In genomic region chr6:157885211-157885788, GRCh38 we compare ENCODE assay signal across 12 cellular contexts.
DNase-seq lines count a peak whose midpoint lies in the region; ATAC-seq and TF ChIP-seq lines count a peak whose summit lies in the region.
"Had no signal": no experiment of that assay in that cellular context is flagged by ENCODE, and none has a peak within 500 bp of the region (broad histone marks: within the 10 kb centered on the region; RNA-seq: fewer than 3 reads in every experiment).

No MANE protein-coding gene starts in this region.

- peak; percentile 36 for DNase-seq in activated CD4-positive, CD25-positive, alpha-beta regulatory T cell treated with anti-CD3 and anti-CD28 coated beads, Interleukin-2, amount 50 U/mL, for 16 hours (ENCODE audit: low read depth, low spot score)
- no peak for DNase-seq in activated CD4-positive, CD25-positive, alpha-beta regulatory T cell treated with anti-CD3 and anti-CD28 coated beads, Interleukin-2, amount 50 U/mL, for 72 hours
- peak; percentile 18 for DNase-seq in activated effector memory CD4-positive, alpha-beta T cell treated with Interleukin-2 at 50 U/mL for 16 hours
- DNase-seq in iris pigment epithelial cell (ENCODE audit: low read depth) (peak; percentile 67), NCI-H226 (no peak), GM23248 (no peak), ascending aorta (ENCODE audit: low spot score in 2 of 2) (no peak)
- peak; percentile 55 for DNase-seq in stimulated activated naive CD8-positive, alpha-beta T cell treated with anti-CD3 and anti-CD28 coated beads, Interleukin-15, Interleukin-2, amounts not matched to agents 100 U/mL and 50 U/mL, for 24 hours
- DNase-seq: NCI-H446 had no signal

- H3K4me3 ChIP-seq in GM23248 = no peak overlapping the region
- H3K4me3 ChIP-seq in ascending aorta = no peak overlapping the region
- H3K4me3 ChIP-seq: SJSA1 had no signal

- H3K9me2 ChIP-seq in GM23248 (ENCODE audit: insufficient read depth) = no peaks in the 10 kb centered on the region

- intact Hi-C loops in ascending aorta (cut with DNase I) = no loop called here

- H3K4me1 ChIP-seq in GM23248 (ENCODE audit: insufficient read depth) (no peaks in the 10 kb centered on the region; the same call in 1 of the 2 replicates), ascending aorta (no peaks in the 10 kb centered on the region)
- H3K4me1 ChIP-seq: SJSA1 had no signal

- H3K27me3 ChIP-seq in GM23248 (replicated peaks; ENCODE audit: insufficient read depth) (no peaks in the 10 kb centered on the region), ascending aorta (no peaks in the 10 kb centered on the region)
- H3K27me3 ChIP-seq: neutrophil, SJSA1 had no signal

- no peak overlapping the region for H2AFZ ChIP-seq in GM23248

- H3K27ac ChIP-seq in GM23248 (no peak overlapping the region), ascending aorta (no peak overlapping the region)
- H3K27ac ChIP-seq: 22Rv1, neutrophil, SJSA1 had no signal

- H3K9ac ChIP-seq in GM23248 = no peak overlapping the region

- peaks cover 76% of the 10 kb centered on the region for H3K36me3 ChIP-seq in GM23248 (ENCODE audit: low read depth)
- peaks cover 6 to 27% of the 10 kb centered on the region in 2 donors for H3K36me3 ChIP-seq in ascending aorta
- H3K36me3 ChIP-seq: neutrophil had no signal

- peaks cover 100% of the 10 kb centered on the region for H3K79me2 ChIP-seq in GM23248 (ENCODE audit: insufficient read depth)

- in situ Hi-C loops in GM23248 (cut with MboI) = no loop called here

- H3F3A ChIP-seq in GM23248 (ENCODE audit: insufficient read depth) = peaks cover 57% of the 10 kb centered on the region

- 87% methylated on average over 7 of the region's 7 CpGs for WGBS in GM23248 (ENCODE audit: low coverage in 1 of 2, low lambda C conversion rate in 2 of 2, missing lambda C conversion rate in 2 of 2), 2 experiments

- no peaks in the 10 kb centered on the region for H4K20me1 ChIP-seq in GM23248 (ENCODE audit: insufficient read depth)

- H3K9me3 ChIP-seq in GM23248 (ENCODE audit: low read depth) = no peaks in the 10 kb centered on the region
- H3K9me3 ChIP-seq in ascending aorta = no peaks in the 10 kb centered on the region
- H3K9me3 ChIP-seq: neutrophil, SJSA1 had no signal

- peak; percentile 92 for ATAC-seq in stimulated activated naive CD8-positive, alpha-beta T cell treated with anti-CD3 and anti-CD28 coated beads, Interleukin-15, Interleukin-2, amounts not matched to agents 100 U/mL and 50 U/mL, for 24 hours

- TF ChIP-seq CTCF in ascending aorta (IDR thresholded peaks at IDR 0.05) = no peak

- no peak overlapping the region for H3K4me2 ChIP-seq in GM23248 (ENCODE audit: unreplicated experiment)

Comparison
In these comparisons a context has a peak if more than half of its experiments do, and no peak if none do; other contexts are left out.
1. DNase-seq: peak in activated CD4-positive, CD25-positive, alpha-beta regulatory T cell treated with anti-CD3 and anti-CD28 coated beads, Interleukin-2, amount 50 U/mL, for 16 hours (single experiment), activated effector memory CD4-positive, alpha-beta T cell treated with Interleukin-2 at 50 U/mL for 16 hours (single experiment), iris pigment epithelial cell (single experiment) and stimulated activated naive CD8-positive, alpha-beta T cell treated with anti-CD3 and anti-CD28 coated beads, Interleukin-15, Interleukin-2, amounts not matched to agents 100 U/mL and 50 U/mL, for 24 hours (single experiment); none in activated CD4-positive, CD25-positive, alpha-beta regulatory T cell treated with anti-CD3 and anti-CD28 coated beads, Interleukin-2, amount 50 U/mL, for 72 hours (single experiment), NCI-H226 (single experiment), GM23248 (single experiment) and ascending aorta (0 of 2).